ENCODE assay signal across 8 cellular contexts in genomic region chr17:27654654-27655524, GRCh38. TPM values are rescaled to one million over a fixed set of nuclear protein-coding genes. Genes with fewer than 3 reads are reported as not detected.
DNase-seq lines count a peak whose midpoint lies in the region; ATAC-seq and TF ChIP-seq lines count a peak whose summit lies in the region.

No MANE protein-coding gene starts in this region.

- H3K4me3 ChIP-seq in HCT116 (replicated peaks in 1 of 2; ENCODE audit: low read depth in 1 of 2, low read length in 2 of 2) (no peak overlapping the region), hepatocyte (no peak overlapping the region)

- H3K9me3 ChIP-seq in HCT116 (ENCODE audit: control insufficient read depth in 1 of 2, insufficient read depth in 1 of 2, low read depth in 1 of 2, low read length in 2 of 2) (no peaks in the 10 kb centered on the region), hepatocyte (ENCODE audit: low read depth) (no peaks in the 10 kb centered on the region)

- peak; percentile 66 for DNase-seq in EH (ENCODE audit: low read depth)
- DNase-seq in HCT116 (ENCODE audit: low read depth, low spot score) = peak; percentile 76
- peak; percentile 12 for DNase-seq in NCI-H1105 treated with DMSO at 0.1 percent for 48 hours (lab: John Stamatoyannopoulos, UW)
- DNase-seq in T-helper 2 cell = peak; percentile 31 to 72 (median 51)
- peak in 48 of 58 donors; percentile 1 to 80 (median 37) for DNase-seq in anterior cingulate cortex (lab: John Stamatoyannopoulos, UW)
- DNase-seq in hepatocyte (ENCODE audit: low spot score) = peak; percentile 82
- DNase-seq in stimulated activated CD4-positive, alpha-beta T cell treated with anti-CD3 and anti-CD28 coated beads, Interleukin-12 subunit alpha, Interleukin-12 subunit beta, amount 100 ng/mL, for 24 hours (ENCODE audit: low read depth in 2 of 2) = peak; percentile 33 to 74
- no peak for DNase-seq in OCI-M2 (lab: John Stamatoyannopoulos, UW; ENCODE audit: unreplicated experiment)

- WGBS in hepatocyte (ENCODE audit: low lambda C conversion rate, missing lambda C conversion rate) = 51% methylated on average over 34 of the region's 34 CpGs

- H4K20me1 ChIP-seq in HCT116 (ENCODE audit: insufficient read depth) = no peaks in the 10 kb centered on the region
- H4K20me1 ChIP-seq in hepatocyte (ENCODE audit: insufficient read depth, poor library complexity, severe bottlenecking) = no peaks in the 10 kb centered on the region

- H3K4me2 ChIP-seq in HCT116 (ENCODE audit: low read length) (peak overlapping the region; percentile 18), hepatocyte (no peak overlapping the region)

- peaks cover 3 to 6% of the 10 kb centered on the region in 2 experiments; a peak in 2 of 4 replicates for H3K4me1 ChIP-seq in HCT116 (ENCODE audit: control insufficient read depth in 1 of 2, insufficient read depth in 2 of 2, low read length in 2 of 2)
- no peaks in the 10 kb centered on the region for H3K4me1 ChIP-seq in hepatocyte (ENCODE audit: insufficient read depth)

- intact Hi-C loops in HCT116 (cut with micrococcal nuclease) = loop anchor here (1.0 to 5.0 kb wide), 4 partner anchors 101 to 408 kb away; no protein-coding TSS in a partner anchor

- H2AFZ ChIP-seq in HCT116 (ENCODE audit: low read depth, low read length, poor library complexity, severe bottlenecking) (peak overlapping the region; percentile 47), hepatocyte (no peak overlapping the region)

- CTCF ChIA-PET in HCT116 (lab: Charles Lee) = interaction anchor here (0.8 to 3.1 kb wide), 30 partner anchors 8 to 448 kb away, joined by 3 to 76 read pairs (median 4); partner anchors contain the start of gene LYRM9

- H3K79me2 ChIP-seq in HCT116 (ENCODE audit: insufficient read depth, low read length) = no peaks in the 10 kb centered on the region
- H3K79me2 ChIP-seq in hepatocyte = no peaks in the 10 kb centered on the region

- H3K27me3 ChIP-seq in HCT116 (ENCODE audit: insufficient read depth, low read length) (no peaks in the 10 kb centered on the region), hepatocyte (no peaks in the 10 kb centered on the region)

- POLR2A ChIA-PET in HCT116 (lab: Charles Lee) = interaction anchor here (0.9 kb wide), 1 partner anchor 102 kb away, joined by 4 read pairs; no protein-coding TSS in a partner anchor

- TF ChIP-seq POLR2A in HCT116 (IDR thresholded peaks at IDR 0.05; ENCODE audit: borderline replicate concordance, extremely low read depth, insufficient read depth, insufficient read length) = no peak

- H3K36me3 ChIP-seq in HCT116 (ENCODE audit: control insufficient read depth in 1 of 2, insufficient read depth in 2 of 2, low read length in 2 of 2) (no peaks in the 10 kb centered on the region), hepatocyte (replicated peaks; ENCODE audit: insufficient read depth, low read depth) (no peaks in the 10 kb centered on the region)

- RAD21 ChIA-PET in HCT116 (lab: Charles Lee; ENCODE audit: low non-redundant PET in 1 of 2, low total read pairs in 2 of 2, uncharacterized antibody in 2 of 2, unreplicated experiment in 2 of 2) = interaction anchor here (1.1 to 1.4 kb wide), 4 partner anchors 101 to 419 kb away, joined by 3 to 11 read pairs (median 6); no protein-coding TSS in a partner anchor

- ATAC-seq in HCT116 = peak; percentile 97

- BruUV-seq in HCT116 (replicated peaks; lab: Mats Ljungman, UMichigan) = no TSS peak

- H3K9ac ChIP-seq in HCT116 (ENCODE audit: low read length) = no peak overlapping the region

- no peaks in the 10 kb centered on the region for H3K9me2 ChIP-seq in HCT116 (ENCODE audit: insufficient read depth)
- H3K9me2 ChIP-seq in hepatocyte (replicated peaks; ENCODE audit: insufficient read depth) = no peaks in the 10 kb centered on the region

- peak; percentile 88 to 99 (median 99) for TF ChIP-seq CTCF in HCT116 (IDR thresholded peaks at IDR 0.05 in 2 of 3, conservative IDR thresholded peaks at IDR 0.05 in 1 of 3; ENCODE audit: borderline replicate concordance in 1 of 3, insufficient read depth in 1 of 3, low read depth in 2 of 3, low read length in 2 of 3)
- TF ChIP-seq CTCF in hepatocyte (IDR thresholded peaks at IDR 0.05; ENCODE audit: poor library complexity) = peak; percentile 94

- H3K27ac ChIP-seq in HCT116 (ENCODE audit: low read depth, low read length) (peak overlapping the region; percentile 13; the same call in 1 of the 2 replicates), hepatocyte (no peak overlapping the region)

- TF ChIP-seq RAD21 in HCT116 (IDR thresholded peaks at IDR 0.05; ENCODE audit: low read depth) = peak; percentile 78

TF ChIP-seq in HCT116, 20 proteins besides CTCF, POLR2A, EP300 and RAD21:
- TF ChIP-seq FOSL1 (IDR thresholded peaks at IDR 0.05; ENCODE audit: low read depth) (no peak), ELF1 (IDR thresholded peaks at IDR 0.05; ENCODE audit: borderline replicate concordance, low read depth) (peak; percentile 78), YY1 (IDR thresholded peaks at IDR 0.05; ENCODE audit: extremely low read depth, insufficient replicate concordance, low read depth, low read length) (no peak), MAX (IDR thresholded peaks at IDR 0.05) (0 out of 2 replicates have a peak, but pooled peaks have one; percentile 54), SRF (IDR thresholded peaks at IDR 0.05; ENCODE audit: low read depth) (no peak), TCF7L2 (IDR thresholded peaks at IDR 0.05; ENCODE audit: borderline replicate concordance, extremely low read depth, insufficient read depth, insufficient read length) (peak; percentile 32)

RNA-seq across cellular contexts. Expression of gene LGALS9, which starts 23.9 kb away (rescaled TPM):
- 1.9 TPM for total RNA-seq in HCT116 (2021; ENCODE audit: unreplicated experiment)
- 2.9 and 4.3 TPM in 2 replicates for polyA plus RNA-seq in HCT116 (2012)
- total RNA-seq in hepatocyte = 4.3 and 14.1 TPM in 2 replicates
- 3.1 and 9.9 TPM in 2 replicates for polyA plus RNA-seq in hepatocyte
